ENCODE assay signal across 19 cellular contexts in the genomic region with DNA sequence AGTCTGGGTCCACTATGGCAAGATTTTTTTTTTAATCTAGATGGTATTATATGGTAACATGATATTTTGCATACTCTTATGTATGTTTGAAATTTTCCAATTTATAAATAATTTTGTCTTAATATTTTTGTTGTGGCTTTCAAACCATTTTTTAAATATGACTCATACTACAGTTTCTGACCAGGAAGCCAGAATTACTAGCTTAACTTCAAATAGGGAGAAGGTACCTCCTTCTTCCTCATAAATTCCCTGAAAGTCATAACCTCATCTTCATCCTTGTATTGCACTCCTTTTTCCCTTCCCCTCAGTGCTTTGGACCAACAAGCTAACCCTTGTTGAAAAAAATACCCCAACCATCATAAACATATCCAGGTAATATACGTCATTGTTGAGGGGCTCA. TPM values are rescaled to one million over a fixed set of nuclear protein-coding genes. Genes with fewer than 3 reads are reported as not detected.
A peak's percentile ranks its signal among the peaks of the same experiment; 100 is the strongest.
DNase-seq lines count a peak whose midpoint lies in the region; ATAC-seq, FAIRE-seq and TF ChIP-seq lines count a peak whose summit lies in the region.
"Had no signal": no experiment of that assay in that cellular context is flagged by ENCODE, and none has a peak within 500 bp of the region (broad histone marks: within the 10 kb centered on the region; RNA-seq: fewer than 3 reads in every experiment).

No MANE protein-coding gene starts in this region.

- POLR2A ChIA-PET in CD8-positive, alpha-beta memory T cell (lab: Charles Lee): interaction anchor here (0.8 to 1.8 kb wide), 3 partner anchors 9 to 33 kb away, joined by 4 read pairs; a partner anchor contains a TSS

- H3K27ac Mint-ChIP-seq in CD8-positive, alpha-beta memory T cell: peak overlapping the region in 6 of 8 donors; percentile 15 to 76 (median 36)
- H3K27ac Mint-ChIP-seq: B cell, IgD-negative memory B cell had no signal

- no peak overlapping the region for H3K4me3 ChIP-seq in CD8-positive, alpha-beta memory T cell (ENCODE audit: low read length)
- H3K4me3 ChIP-seq in astrocyte of the spinal cord (ENCODE audit: low read depth, low read length): no peak overlapping the region

- H3K36me3 ChIP-seq in CD8-positive, alpha-beta memory T cell (ENCODE audit: insufficient read depth, low read length): no peaks in the 10 kb centered on the region

- H3K4me1 ChIP-seq in CD8-positive, alpha-beta memory T cell (ENCODE audit: insufficient read depth, low read length): peaks cover 56% of the 10 kb centered on the region

- H3K27me3 ChIP-seq in CD8-positive, alpha-beta memory T cell (ENCODE audit: insufficient read depth, low read length, poor library complexity, severe bottlenecking): no peaks in the 10 kb centered on the region

- no peak overlapping the region for H3K27ac ChIP-seq in CD8-positive, alpha-beta memory T cell (ENCODE audit: low read depth, low read length)

- CTCF ChIA-PET in CD8-positive, alpha-beta memory T cell (lab: Charles Lee): interaction anchor here (0.9 to 1.6 kb wide), 3 partner anchors 9 to 20 kb away, joined by 3 read pairs; no protein-coding TSS in a partner anchor

- H3K36me3 Mint-ChIP-seq in CD8-positive, alpha-beta memory T cell: peaks cover 0 to 30% (median 7%) of the 10 kb centered on the region in 3 donors
- H3K36me3 Mint-ChIP-seq: IgD-negative memory B cell had no signal

- in situ Hi-C loops in astrocyte of the spinal cord (cut with HindIII; ENCODE audit: low sequenced_read_pairs): no loop called here

- no peaks in the 10 kb centered on the region for H3K9me3 Mint-ChIP-seq in CD8-positive, alpha-beta memory T cell
- H3K9me3 Mint-ChIP-seq: CD4-positive, alpha-beta memory T cell; IgD-negative memory B cell had no signal

- no peaks in the 10 kb centered on the region for H3K9me3 ChIP-seq in CD8-positive, alpha-beta memory T cell (ENCODE audit: low read length)

- no peaks in the 10 kb centered on the region for H3K27me3 Mint-ChIP-seq in CD8-positive, alpha-beta memory T cell
- H3K27me3 Mint-ChIP-seq: B cell; CD4-positive, alpha-beta memory T cell; IgD-negative memory B cell had no signal

- no peak for ATAC-seq in stimulated activated naive CD8-positive, alpha-beta T cell treated with anti-CD3 and anti-CD28 coated beads, Interleukin-15, Interleukin-2, amounts not matched to agents 100 U/mL and 50 U/mL, for 24 hours
- no peak for ATAC-seq in GM18519 (IDR thresholded peaks at IDR 0.05; ENCODE audit: low FRiP score, unreplicated experiment)

- peak; percentile 36 for FAIRE-seq in frontal cortex (lab: Jason Lieb, UNC)

- no peak for DNase-seq in CD8-positive, alpha-beta memory T cell
- DNase-seq in HT-29 (ENCODE audit: low spot score) (peak; percentile 44), astrocyte of the spinal cord (ENCODE audit: low read depth, low spot score) (peak; percentile 12), frontal cortex (ENCODE audit: low spot score in 2 of 2) (no peak), hepatic stellate cell (ENCODE audit: low spot score) (no peak)
- DNase-seq in stimulated activated naive CD8-positive, alpha-beta T cell treated with anti-CD3 and anti-CD28 coated beads, Interleukin-15, Interleukin-2, amounts not matched to agents 100 U/mL and 50 U/mL, for 24 hours: no peak
- DNase-seq in activated CD4-positive, alpha-beta T cell treated with anti-CD3 and anti-CD28 coated beads, Interleukin-2, amount 50 U/mL, for 4 hours: no peak
- DNase-seq: CD4-positive, alpha-beta memory T cell; H7; NCI-H1417; NCI-H2029; NCI-H2171 treated with DMSO at 0.1 percent for 48 hours; NCI-H510A treated with DMSO at 0.1 percent for 48 hours; NK-92 treated with Interleukin-12 subunit alpha and Interleukin-12 subunit beta, amount 100 ng/mL, for 24 hours had no signal

- H3K4me3 Mint-ChIP-seq in CD8-positive, alpha-beta memory T cell: peak overlapping the region in 6 of 7 donors; percentile 2 to 64 (median 48)
- H3K4me3 Mint-ChIP-seq: B cell, IgD-negative memory B cell had no signal

- no peak for TF ChIP-seq CTCF in astrocyte of the spinal cord (IDR thresholded peaks at IDR 0.05; ENCODE audit: low read depth, low read length)

- peaks cover 82 to 94% (median 92%) of the 10 kb centered on the region in 3 donors for H3K4me1 Mint-ChIP-seq in CD8-positive, alpha-beta memory T cell

RNA-seq across cellular contexts. Expression of a gene that starts 21.6 kb away (rescaled TPM):
- 10 to 100 TPM; 49.7 to 49.9 TPM for total RNA-seq in CD8-positive, alpha-beta memory T cell
- 44.2 TPM for polyA plus RNA-seq in CD8-positive, alpha-beta memory T cell
- 10.7 and 14.0 TPM in 2 replicates for total RNA-seq in HT-29 (2014; rRNA removed; shearing (Covaris generic))
- total RNA-seq in frontal cortex: 57.1 TPM
- total RNA-seq: LHCN-M2 had no signal

RNA-seq across cellular contexts. Expression of a gene that starts 58.7 kb away (rescaled TPM):
- 1 to 10 TPM; 3.3 to 3.5 TPM for total RNA-seq in CD8-positive, alpha-beta memory T cell
- polyA plus RNA-seq in CD8-positive, alpha-beta memory T cell: 5.9 TPM
- total RNA-seq in HT-29 (2014; rRNA removed; shearing (Covaris generic)): 0.08 and 0.37 TPM in 2 replicates
- total RNA-seq in frontal cortex: under 0.01 TPM
- total RNA-seq: B cell, H7, LHCN-M2, SK-MEL-5 had no signal
- polyA plus RNA-seq: IgD-negative memory B cell had no signal

Comparison
In these comparisons a context has a peak if more than half of its experiments do, and no peak if none do; other contexts are left out.
1. DNase-seq: peak in HT-29 (single experiment) and astrocyte of the spinal cord (single experiment); none in CD8-positive, alpha-beta memory T cell (0 of 5), frontal cortex (0 of 2), hepatic stellate cell (single experiment), stimulated activated naive CD8-positive, alpha-beta T cell treated with anti-CD3 and anti-CD28 coated beads, Interleukin-15, Interleukin-2, amounts not matched to agents 100 U/mL and 50 U/mL, for 24 hours (single experiment) and activated CD4-positive, alpha-beta T cell treated with anti-CD3 and anti-CD28 coated beads, Interleukin-2, amount 50 U/mL, for 4 hours (0 of 2).